Comparison of ENCODE assay signal across 1 cellular context in the genomic region with DNA sequence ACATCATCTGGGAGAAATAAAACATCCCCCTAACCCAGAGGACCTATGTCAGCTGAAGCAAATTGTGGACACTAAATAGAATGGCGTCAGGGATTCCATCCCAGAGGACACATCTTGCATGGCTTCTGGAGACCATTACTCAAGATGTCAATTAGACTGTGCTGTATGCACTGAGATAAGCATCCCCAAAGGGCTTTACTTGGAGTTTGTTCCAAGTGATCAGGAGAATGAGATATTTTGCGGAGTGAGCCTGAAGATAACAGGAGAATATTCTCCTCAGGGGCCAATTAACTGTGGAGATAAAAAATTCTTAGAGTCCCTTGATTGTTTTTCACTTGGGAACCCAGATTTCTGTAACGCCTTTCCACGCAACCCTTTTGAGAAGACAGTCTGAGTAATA.
TF ChIP-seq lines count a peak whose summit lies in the region.

No MANE protein-coding gene starts in this region.

TF ChIP-seq in K562, 482 proteins besides CTCF, POLR2A, EP300 and RAD21 (continued from another document and continues in another):
- TF ChIP-seq, protein P1, sequence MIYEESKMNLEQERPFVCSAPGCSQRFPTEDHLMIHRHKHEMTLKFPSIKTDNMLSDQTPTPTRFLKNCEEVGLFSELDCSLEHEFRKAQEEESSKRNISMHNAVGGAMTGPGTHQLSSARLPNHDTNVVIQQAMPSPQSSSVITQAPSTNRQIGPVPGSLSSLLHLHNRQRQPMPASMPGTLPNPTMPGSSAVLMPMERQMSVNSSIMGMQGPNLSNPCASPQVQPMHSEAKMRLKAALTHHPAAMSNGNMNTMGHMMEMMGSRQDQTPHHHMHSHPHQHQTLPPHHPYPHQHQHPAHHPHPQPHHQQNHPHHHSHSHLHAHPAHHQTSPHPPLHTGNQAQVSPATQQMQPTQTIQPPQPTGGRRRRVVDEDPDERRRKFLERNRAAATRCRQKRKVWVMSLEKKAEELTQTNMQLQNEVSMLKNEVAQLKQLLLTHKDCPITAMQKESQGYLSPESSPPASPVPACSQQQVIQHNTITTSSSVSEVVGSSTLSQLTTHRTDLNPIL (CRISPR knock-in tag; IDR thresholded peaks at IDR 0.05): no peak
- TF ChIP-seq ZBTB1 (CRISPR knock-in tag; IDR thresholded peaks at IDR 0.05; ENCODE audit: borderline replicate concordance, low read depth): no peak
- TF ChIP-seq, protein P2, sequence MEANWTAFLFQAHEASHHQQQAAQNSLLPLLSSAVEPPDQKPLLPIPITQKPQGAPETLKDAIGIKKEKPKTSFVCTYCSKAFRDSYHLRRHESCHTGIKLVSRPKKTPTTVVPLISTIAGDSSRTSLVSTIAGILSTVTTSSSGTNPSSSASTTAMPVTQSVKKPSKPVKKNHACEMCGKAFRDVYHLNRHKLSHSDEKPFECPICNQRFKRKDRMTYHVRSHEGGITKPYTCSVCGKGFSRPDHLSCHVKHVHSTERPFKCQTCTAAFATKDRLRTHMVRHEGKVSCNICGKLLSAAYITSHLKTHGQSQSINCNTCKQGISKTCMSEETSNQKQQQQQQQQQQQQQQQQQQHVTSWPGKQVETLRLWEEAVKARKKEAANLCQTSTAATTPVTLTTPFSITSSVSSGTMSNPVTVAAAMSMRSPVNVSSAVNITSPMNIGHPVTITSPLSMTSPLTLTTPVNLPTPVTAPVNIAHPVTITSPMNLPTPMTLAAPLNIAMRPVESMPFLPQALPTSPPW (CRISPR knock-in tag; IDR thresholded peaks at IDR 0.05): no peak
- TF ChIP-seq RFX7 (CRISPR knock-in tag; IDR thresholded peaks at IDR 0.05): no peak
- TF ChIP-seq, protein P3, sequence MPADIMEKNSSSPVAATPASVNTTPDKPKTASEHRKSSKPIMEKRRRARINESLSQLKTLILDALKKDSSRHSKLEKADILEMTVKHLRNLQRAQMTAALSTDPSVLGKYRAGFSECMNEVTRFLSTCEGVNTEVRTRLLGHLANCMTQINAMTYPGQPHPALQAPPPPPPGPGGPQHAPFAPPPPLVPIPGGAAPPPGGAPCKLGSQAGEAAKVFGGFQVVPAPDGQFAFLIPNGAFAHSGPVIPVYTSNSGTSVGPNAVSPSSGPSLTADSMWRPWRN (IDR thresholded peaks at IDR 0.05; ENCODE audit: low read depth): peak; percentile 74; the same call in 1 of the 2 replicates
- no peak for TF ChIP-seq ZNF354B (CRISPR knock-in tag; IDR thresholded peaks at IDR 0.05)
- TF ChIP-seq HDAC1 (IDR thresholded peaks at IDR 0.05): peak in 1 of 2 experiments; percentile 88; a peak in 2 of 4 replicates
- peak; percentile 97 for TF ChIP-seq MEIS2 (IDR thresholded peaks at IDR 0.05; ENCODE audit: partially characterized antibody)
- TF ChIP-seq YY1 (IDR thresholded peaks at IDR 0.05; ENCODE audit: borderline replicate concordance in 1 of 3, control insufficient read depth in 1 of 3, extremely low read depth in 1 of 3, insufficient read depth in 3 of 3, insufficient read length in 1 of 3, insufficient replicate concordance in 2 of 3, low read depth in 1 of 3, low read length in 2 of 3): no peak
- no peak for TF ChIP-seq BRD4 (IDR thresholded peaks at IDR 0.05)
- TF ChIP-seq PCBP2 (IDR thresholded peaks at IDR 0.05; ENCODE audit: low read depth, low read length, poor library complexity, severe bottlenecking): no peak
- TF ChIP-seq FOXA1 (IDR thresholded peaks at IDR 0.05; ENCODE audit: borderline replicate concordance): no peak
- no peak for TF ChIP-seq ZFP1 (CRISPR knock-in tag; IDR thresholded peaks at IDR 0.05)
- TF ChIP-seq BDP1 (IDR thresholded peaks at IDR 0.05; ENCODE audit: insufficient read depth, insufficient read length): no peak
- TF ChIP-seq, protein P4, sequence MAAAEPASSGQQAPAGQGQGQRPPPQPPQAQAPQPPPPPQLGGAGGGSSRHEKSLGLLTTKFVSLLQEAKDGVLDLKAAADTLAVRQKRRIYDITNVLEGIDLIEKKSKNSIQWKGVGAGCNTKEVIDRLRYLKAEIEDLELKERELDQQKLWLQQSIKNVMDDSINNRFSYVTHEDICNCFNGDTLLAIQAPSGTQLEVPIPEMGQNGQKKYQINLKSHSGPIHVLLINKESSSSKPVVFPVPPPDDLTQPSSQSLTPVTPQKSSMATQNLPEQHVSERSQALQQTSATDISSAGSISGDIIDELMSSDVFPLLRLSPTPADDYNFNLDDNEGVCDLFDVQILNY (CRISPR knock-in tag; IDR thresholded peaks at IDR 0.05): no peak
- no peak for TF ChIP-seq KDM4B (IDR thresholded peaks at IDR 0.05; ENCODE audit: borderline replicate concordance in 2 of 2, low read depth in 1 of 2)
- TF ChIP-seq ZNF561 (CRISPR knock-in tag; conservative IDR thresholded peaks at IDR 0.05): no peak
- TF ChIP-seq, protein P5, sequence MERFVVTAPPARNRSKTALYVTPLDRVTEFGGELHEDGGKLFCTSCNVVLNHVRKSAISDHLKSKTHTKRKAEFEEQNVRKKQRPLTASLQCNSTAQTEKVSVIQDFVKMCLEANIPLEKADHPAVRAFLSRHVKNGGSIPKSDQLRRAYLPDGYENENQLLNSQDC (CRISPR knock-in tag; IDR thresholded peaks at IDR 0.05): no peak
- TF ChIP-seq, protein P6, sequence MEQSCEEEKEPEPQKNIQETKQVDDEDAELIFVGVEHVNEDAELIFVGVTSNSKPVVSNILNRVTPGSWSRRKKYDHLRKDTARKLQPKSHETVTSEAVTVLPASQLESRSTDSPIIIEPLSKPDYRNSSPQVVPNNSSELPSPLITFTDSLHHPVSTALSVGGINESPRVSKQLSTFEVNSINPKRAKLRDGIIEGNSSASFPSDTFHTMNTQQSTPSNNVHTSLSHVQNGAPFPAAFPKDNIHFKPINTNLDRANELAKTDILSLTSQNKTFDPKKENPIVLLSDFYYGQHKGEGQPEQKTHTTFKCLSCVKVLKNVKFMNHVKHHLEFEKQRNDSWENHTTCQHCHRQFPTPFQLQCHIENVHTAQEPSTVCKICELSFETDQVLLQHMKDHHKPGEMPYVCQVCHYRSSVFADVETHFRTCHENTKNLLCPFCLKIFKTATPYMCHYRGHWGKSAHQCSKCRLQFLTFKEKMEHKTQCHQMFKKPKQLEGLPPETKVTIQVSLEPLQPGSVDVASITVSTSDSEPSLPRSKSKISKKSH (CRISPR knock-in tag; IDR thresholded peaks at IDR 0.05): no peak
- TF ChIP-seq, protein P7, sequence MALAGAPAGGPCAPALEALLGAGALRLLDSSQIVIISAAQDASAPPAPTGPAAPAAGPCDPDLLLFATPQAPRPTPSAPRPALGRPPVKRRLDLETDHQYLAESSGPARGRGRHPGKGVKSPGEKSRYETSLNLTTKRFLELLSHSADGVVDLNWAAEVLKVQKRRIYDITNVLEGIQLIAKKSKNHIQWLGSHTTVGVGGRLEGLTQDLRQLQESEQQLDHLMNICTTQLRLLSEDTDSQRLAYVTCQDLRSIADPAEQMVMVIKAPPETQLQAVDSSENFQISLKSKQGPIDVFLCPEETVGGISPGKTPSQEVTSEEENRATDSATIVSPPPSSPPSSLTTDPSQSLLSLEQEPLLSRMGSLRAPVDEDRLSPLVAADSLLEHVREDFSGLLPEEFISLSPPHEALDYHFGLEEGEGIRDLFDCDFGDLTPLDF (CRISPR knock-in tag; IDR thresholded peaks at IDR 0.05): no peak
- TF ChIP-seq, protein P8, sequence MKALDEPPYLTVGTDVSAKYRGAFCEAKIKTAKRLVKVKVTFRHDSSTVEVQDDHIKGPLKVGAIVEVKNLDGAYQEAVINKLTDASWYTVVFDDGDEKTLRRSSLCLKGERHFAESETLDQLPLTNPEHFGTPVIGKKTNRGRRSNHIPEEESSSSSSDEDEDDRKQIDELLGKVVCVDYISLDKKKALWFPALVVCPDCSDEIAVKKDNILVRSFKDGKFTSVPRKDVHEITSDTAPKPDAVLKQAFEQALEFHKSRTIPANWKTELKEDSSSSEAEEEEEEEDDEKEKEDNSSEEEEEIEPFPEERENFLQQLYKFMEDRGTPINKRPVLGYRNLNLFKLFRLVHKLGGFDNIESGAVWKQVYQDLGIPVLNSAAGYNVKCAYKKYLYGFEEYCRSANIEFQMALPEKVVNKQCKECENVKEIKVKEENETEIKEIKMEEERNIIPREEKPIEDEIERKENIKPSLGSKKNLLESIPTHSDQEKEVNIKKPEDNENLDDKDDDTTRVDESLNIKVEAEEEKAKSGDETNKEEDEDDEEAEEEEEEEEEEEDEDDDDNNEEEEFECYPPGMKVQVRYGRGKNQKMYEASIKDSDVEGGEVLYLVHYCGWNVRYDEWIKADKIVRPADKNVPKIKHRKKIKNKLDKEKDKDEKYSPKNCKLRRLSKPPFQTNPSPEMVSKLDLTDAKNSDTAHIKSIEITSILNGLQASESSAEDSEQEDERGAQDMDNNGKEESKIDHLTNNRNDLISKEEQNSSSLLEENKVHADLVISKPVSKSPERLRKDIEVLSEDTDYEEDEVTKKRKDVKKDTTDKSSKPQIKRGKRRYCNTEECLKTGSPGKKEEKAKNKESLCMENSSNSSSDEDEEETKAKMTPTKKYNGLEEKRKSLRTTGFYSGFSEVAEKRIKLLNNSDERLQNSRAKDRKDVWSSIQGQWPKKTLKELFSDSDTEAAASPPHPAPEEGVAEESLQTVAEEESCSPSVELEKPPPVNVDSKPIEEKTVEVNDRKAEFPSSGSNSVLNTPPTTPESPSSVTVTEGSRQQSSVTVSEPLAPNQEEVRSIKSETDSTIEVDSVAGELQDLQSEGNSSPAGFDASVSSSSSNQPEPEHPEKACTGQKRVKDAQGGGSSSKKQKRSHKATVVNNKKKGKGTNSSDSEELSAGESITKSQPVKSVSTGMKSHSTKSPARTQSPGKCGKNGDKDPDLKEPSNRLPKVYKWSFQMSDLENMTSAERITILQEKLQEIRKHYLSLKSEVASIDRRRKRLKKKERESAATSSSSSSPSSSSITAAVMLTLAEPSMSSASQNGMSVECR (CRISPR knock-in tag; IDR thresholded peaks at IDR 0.05): no peak
- TF ChIP-seq CHD2 (IDR thresholded peaks at IDR 0.05; ENCODE audit: low read depth, low read length): no peak
- TF ChIP-seq POLR3A (IDR thresholded peaks at IDR 0.05; ENCODE audit: borderline replicate concordance, extremely low read depth, insufficient read depth, insufficient read length): no peak
- TF ChIP-seq RBM14 (IDR thresholded peaks at IDR 0.05; ENCODE audit: borderline replicate concordance, insufficient read depth, low read depth, low read length): no peak
- TF ChIP-seq BRCA1 (IDR thresholded peaks at IDR 0.05): no peak
- TF ChIP-seq BRCA1 (CRISPR knock-in tag; IDR thresholded peaks at IDR 0.05): no peak
- no peak for TF ChIP-seq TAF9B (IDR thresholded peaks at IDR 0.05; ENCODE audit: partially characterized antibody)
- TF ChIP-seq CREB1 (IDR thresholded peaks at IDR 0.05): no peak
- no peak for TF ChIP-seq CREB1 (CRISPR knock-in tag; IDR thresholded peaks at IDR 0.05)
- TF ChIP-seq NFE2 (IDR thresholded peaks at IDR 0.05; ENCODE audit: low read depth): no peak
- 0 out of 2 replicates have a peak, but pooled peaks have one; percentile 31 for TF ChIP-seq SMARCC2 (IDR thresholded peaks at IDR 0.05; ENCODE audit: low read depth)
- no peak for TF ChIP-seq ZNF707 (CRISPR knock-in tag; conservative IDR thresholded peaks at IDR 0.05)
- TF ChIP-seq, protein P9, sequence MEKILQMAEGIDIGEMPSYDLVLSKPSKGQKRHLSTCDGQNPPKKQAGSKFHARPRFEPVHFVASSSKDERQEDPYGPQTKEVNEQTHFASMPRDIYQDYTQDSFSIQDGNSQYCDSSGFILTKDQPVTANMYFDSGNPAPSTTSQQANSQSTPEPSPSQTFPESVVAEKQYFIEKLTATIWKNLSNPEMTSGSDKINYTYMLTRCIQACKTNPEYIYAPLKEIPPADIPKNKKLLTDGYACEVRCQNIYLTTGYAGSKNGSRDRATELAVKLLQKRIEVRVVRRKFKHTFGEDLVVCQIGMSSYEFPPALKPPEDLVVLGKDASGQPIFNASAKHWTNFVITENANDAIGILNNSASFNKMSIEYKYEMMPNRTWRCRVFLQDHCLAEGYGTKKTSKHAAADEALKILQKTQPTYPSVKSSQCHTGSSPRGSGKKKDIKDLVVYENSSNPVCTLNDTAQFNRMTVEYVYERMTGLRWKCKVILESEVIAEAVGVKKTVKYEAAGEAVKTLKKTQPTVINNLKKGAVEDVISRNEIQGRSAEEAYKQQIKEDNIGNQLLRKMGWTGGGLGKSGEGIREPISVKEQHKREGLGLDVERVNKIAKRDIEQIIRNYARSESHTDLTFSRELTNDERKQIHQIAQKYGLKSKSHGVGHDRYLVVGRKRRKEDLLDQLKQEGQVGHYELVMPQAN (IDR thresholded peaks at IDR 0.05; ENCODE audit: borderline replicate concordance): no peak
- TF ChIP-seq, protein P10, sequence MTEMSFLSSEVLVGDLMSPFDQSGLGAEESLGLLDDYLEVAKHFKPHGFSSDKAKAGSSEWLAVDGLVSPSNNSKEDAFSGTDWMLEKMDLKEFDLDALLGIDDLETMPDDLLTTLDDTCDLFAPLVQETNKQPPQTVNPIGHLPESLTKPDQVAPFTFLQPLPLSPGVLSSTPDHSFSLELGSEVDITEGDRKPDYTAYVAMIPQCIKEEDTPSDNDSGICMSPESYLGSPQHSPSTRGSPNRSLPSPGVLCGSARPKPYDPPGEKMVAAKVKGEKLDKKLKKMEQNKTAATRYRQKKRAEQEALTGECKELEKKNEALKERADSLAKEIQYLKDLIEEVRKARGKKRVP (CRISPR knock-in tag; IDR thresholded peaks at IDR 0.05): no peak
- TF ChIP-seq, protein P11, sequence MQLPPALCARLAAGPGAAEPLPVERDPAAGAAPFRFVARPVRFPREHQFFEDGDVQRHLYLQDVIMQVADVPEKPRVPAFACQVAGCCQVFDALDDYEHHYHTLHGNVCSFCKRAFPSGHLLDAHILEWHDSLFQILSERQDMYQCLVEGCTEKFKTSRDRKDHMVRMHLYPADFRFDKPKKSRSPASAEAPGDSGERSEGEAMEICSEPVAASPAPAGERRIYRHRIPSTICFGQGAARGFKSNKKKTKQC (CRISPR knock-in tag; IDR thresholded peaks at IDR 0.05): no peak
- TF ChIP-seq, protein P12, sequence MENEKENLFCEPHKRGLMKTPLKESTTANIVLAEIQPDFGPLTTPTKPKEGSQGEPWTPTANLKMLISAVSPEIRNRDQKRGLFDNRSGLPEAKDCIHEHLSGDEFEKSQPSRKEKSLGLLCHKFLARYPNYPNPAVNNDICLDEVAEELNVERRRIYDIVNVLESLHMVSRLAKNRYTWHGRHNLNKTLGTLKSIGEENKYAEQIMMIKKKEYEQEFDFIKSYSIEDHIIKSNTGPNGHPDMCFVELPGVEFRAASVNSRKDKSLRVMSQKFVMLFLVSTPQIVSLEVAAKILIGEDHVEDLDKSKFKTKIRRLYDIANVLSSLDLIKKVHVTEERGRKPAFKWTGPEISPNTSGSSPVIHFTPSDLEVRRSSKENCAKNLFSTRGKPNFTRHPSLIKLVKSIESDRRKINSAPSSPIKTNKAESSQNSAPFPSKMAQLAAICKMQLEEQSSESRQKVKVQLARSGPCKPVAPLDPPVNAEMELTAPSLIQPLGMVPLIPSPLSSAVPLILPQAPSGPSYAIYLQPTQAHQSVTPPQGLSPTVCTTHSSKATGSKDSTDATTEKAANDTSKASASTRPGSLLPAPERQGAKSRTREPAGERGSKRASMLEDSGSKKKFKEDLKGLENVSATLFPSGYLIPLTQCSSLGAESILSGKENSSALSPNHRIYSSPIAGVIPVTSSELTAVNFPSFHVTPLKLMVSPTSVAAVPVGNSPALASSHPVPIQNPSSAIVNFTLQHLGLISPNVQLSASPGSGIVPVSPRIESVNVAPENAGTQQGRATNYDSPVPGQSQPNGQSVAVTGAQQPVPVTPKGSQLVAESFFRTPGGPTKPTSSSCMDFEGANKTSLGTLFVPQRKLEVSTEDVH (IDR thresholded peaks at IDR 0.05; ENCODE audit: low read depth, partially characterized antibody): no peak
- no peak for TF ChIP-seq CEBPB (tag; IDR thresholded peaks at IDR 0.05)
- TF ChIP-seq STAT5B (CRISPR knock-in tag; IDR thresholded peaks at IDR 0.05): no peak
- TF ChIP-seq, protein P13, sequence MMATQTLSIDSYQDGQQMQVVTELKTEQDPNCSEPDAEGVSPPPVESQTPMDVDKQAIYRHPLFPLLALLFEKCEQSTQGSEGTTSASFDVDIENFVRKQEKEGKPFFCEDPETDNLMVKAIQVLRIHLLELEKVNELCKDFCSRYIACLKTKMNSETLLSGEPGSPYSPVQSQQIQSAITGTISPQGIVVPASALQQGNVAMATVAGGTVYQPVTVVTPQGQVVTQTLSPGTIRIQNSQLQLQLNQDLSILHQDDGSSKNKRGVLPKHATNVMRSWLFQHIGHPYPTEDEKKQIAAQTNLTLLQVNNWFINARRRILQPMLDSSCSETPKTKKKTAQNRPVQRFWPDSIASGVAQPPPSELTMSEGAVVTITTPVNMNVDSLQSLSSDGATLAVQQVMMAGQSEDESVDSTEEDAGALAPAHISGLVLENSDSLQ (IDR thresholded peaks at IDR 0.05): peak; percentile 50
